12 cellular contexts compared by ENCODE assay signal in genomic region chr19:48798937-48799336, GRCh38. TPM values are rescaled to one million over a fixed set of nuclear protein-coding genes. Genes with fewer than 3 reads are reported as not detected.
DNase-seq lines count a peak whose midpoint lies in the region; TF ChIP-seq lines count a peak whose summit lies in the region.
"Had no signal": no experiment of that assay in that cellular context is flagged by ENCODE, and none has a peak within 500 bp of the region (broad histone marks: within the 10 kb centered on the region; RNA-seq: fewer than 3 reads in every experiment).

No MANE protein-coding gene starts in this region.

- H3K4me1 Mint-ChIP-seq in neural crest cell = peaks cover 24% of the 10 kb centered on the region

- DNase-seq in Daoy (ENCODE audit: low read depth) = peak; percentile 58
- peak; percentile 85 for DNase-seq in M059J (ENCODE audit: low read depth)
- DNase-seq in neural crest cell (ENCODE audit: low read depth, low spot score) = no peak
- DNase-seq in SW 1271 (lab: John Stamatoyannopoulos, UW) = no peak
- DNase-seq in stimulated activated CD8-positive, alpha-beta memory T cell treated with anti-CD3 and anti-CD28 coated beads, Interleukin-4, amount 100 ng/mL, for 48 hours = no peak
- no peak for DNase-seq in NCI-H2107 treated with DMSO at 0.1 percent for 48 hours (lab: John Stamatoyannopoulos, UW; ENCODE audit: unreplicated experiment)
- no peak for DNase-seq in head of caudate nucleus
- DNase-seq: activated T-cell treated with anti-CD3 and anti-CD28 coated beads, Interleukin-2, amount 50 U/mL, for 48 hours; CD4-positive, CD25-positive, alpha-beta regulatory T cell; NCI-H446 had no signal

- intact Hi-C loops in head of caudate nucleus (cut with DNase I) = loop anchor here (5.0 kb wide), 2 partner anchors 33 to 173 kb away; no protein-coding TSS in a partner anchor

- peak overlapping the region; percentile 43 for H3K27ac Mint-ChIP-seq in neural crest cell (ENCODE audit: unreplicated experiment)
- H3K27ac Mint-ChIP-seq: CD4-positive, CD25-positive, alpha-beta regulatory T cell had no signal

- H3K4me3 Mint-ChIP-seq in neural crest cell = no peak overlapping the region

- no peak for TF ChIP-seq CTCF in neural crest cell (conservative IDR thresholded peaks at IDR 0.05)

- H3K27me3 Mint-ChIP-seq in neural crest cell (ENCODE audit: low read depth) = no peaks in the 10 kb centered on the region
- H3K27me3 Mint-ChIP-seq: CD4-positive, CD25-positive, alpha-beta regulatory T cell had no signal

- H3K9me3 Mint-ChIP-seq in neural crest cell = no peaks in the 10 kb centered on the region
- H3K9me3 Mint-ChIP-seq: CD4-positive, CD25-positive, alpha-beta regulatory T cell had no signal

- no peaks in the 10 kb centered on the region for H3K36me3 Mint-ChIP-seq in neural crest cell (ENCODE audit: low read depth)
- H3K36me3 Mint-ChIP-seq: CD4-positive, CD25-positive, alpha-beta regulatory T cell had no signal

- H3K27ac ChIP-seq in cingulate gyrus (ENCODE audit: low read depth, low read length) = peak overlapping the region; percentile 58
- H3K27ac ChIP-seq: KMS-11 had no signal

RNA-seq across cellular contexts. Expression of gene BCAT2, which starts 11.9 kb away (rescaled TPM):
- 29.5 and 36.7 TPM in 2 replicates for total RNA-seq in Daoy (2014; rRNA removed; shearing (Covaris generic))
- 41.0 and 54.0 TPM in 2 replicates for total RNA-seq in M059J (2014; rRNA removed; shearing (Covaris generic))
- 40.3 and 40.4 TPM in 2 replicates for total RNA-seq in neural crest cell

RNA-seq across cellular contexts. Expression of gene HSD17B14, which starts 37.4 kb away (rescaled TPM):
- total RNA-seq in Daoy (2014; rRNA removed; shearing (Covaris generic)) = 0.69 TPM in 1 of 2 replicates, not detected in the other
- total RNA-seq in M059J (2014; rRNA removed; shearing (Covaris generic)) = 20.9 and 22.7 TPM in 2 replicates
- 4.2 and 6.6 TPM in 2 replicates for total RNA-seq in neural crest cell

RNA-seq across cellular contexts. Expression of gene FGF21, which starts 43.6 kb away (rescaled TPM):
- total RNA-seq in Daoy (2014; rRNA removed; shearing (Covaris generic)) = not detected in 2 replicates
- 0.37 TPM in 1 of 2 replicates, not detected in the other for total RNA-seq in M059J (2014; rRNA removed; shearing (Covaris generic))
- total RNA-seq in neural crest cell = not detected in 2 replicates
- total RNA-seq: CD4-positive, CD25-positive, alpha-beta regulatory T cell had no signal

RNA-seq across cellular contexts. Expression of gene FUT1, which starts 46.5 kb away (rescaled TPM):
- 0.39 TPM in 1 of 2 replicates, not detected in the other for total RNA-seq in Daoy (2014; rRNA removed; shearing (Covaris generic))
- 0.15 and 0.79 TPM in 2 replicates for total RNA-seq in M059J (2014; rRNA removed; shearing (Covaris generic))
- 0.51 and 0.59 TPM in 2 replicates for total RNA-seq in neural crest cell
- total RNA-seq: CD4-positive, CD25-positive, alpha-beta regulatory T cell had no signal

RNA-seq across cellular contexts. Expression of gene IZUMO1, which starts 52.2 kb away (rescaled TPM):
- not detected in 2 replicates for total RNA-seq in Daoy (2014; rRNA removed; shearing (Covaris generic))
- total RNA-seq in M059J (2014; rRNA removed; shearing (Covaris generic)) = not detected in 2 replicates
- 0.23 TPM in 1 of 2 replicates, not detected in the other for total RNA-seq in neural crest cell
- total RNA-seq: CD4-positive, CD25-positive, alpha-beta regulatory T cell had no signal

Comparison
In these comparisons a context has a peak if more than half of its experiments do, and no peak if none do; other contexts are left out.
1. DNase-seq: peak in Daoy (single experiment) and M059J (single experiment); none in neural crest cell (single experiment), SW 1271 (0 of 2), stimulated activated CD8-positive, alpha-beta memory T cell treated with anti-CD3 and anti-CD28 coated beads, Interleukin-4, amount 100 ng/mL, for 48 hours (single experiment), NCI-H2107 treated with DMSO at 0.1 percent for 48 hours (single experiment) and head of caudate nucleus (0 of 42).